Comparison of ENCODE assay signal across 1 cellular context in the genomic region with DNA sequence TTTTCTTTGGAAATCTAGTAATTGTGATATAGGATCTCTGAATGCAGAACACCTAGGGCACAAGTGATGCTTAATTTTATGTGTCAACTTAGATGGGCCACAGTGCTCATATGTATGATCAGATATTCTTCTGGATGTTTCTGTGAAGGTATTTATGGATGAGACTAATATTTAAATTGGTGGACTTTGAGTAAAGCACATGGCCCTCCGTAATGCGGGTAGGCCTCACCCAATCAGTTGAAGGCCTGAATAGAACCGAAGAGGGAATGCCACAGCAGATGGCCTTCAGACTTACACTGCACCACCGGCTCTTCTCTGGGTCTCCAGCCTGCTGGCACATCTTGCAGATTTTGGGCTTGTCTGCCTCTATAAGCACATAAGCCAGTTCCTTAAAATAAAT.
TF ChIP-seq lines count a peak whose summit lies in the region.

No MANE protein-coding gene starts in this region.

TF ChIP-seq in WTC11, 78 proteins besides CTCF, POLR2A, EP300 and RAD21 (continued from another document):
- no peak for TF ChIP-seq ZNF396 (CRISPR knock-in tag; IDR thresholded peaks at IDR 0.05; ENCODE audit: borderline replicate concordance)
- no peak for TF ChIP-seq GTF2I (CRISPR knock-in tag; conservative IDR thresholded peaks at IDR 0.05)
- TF ChIP-seq, protein P1, sequence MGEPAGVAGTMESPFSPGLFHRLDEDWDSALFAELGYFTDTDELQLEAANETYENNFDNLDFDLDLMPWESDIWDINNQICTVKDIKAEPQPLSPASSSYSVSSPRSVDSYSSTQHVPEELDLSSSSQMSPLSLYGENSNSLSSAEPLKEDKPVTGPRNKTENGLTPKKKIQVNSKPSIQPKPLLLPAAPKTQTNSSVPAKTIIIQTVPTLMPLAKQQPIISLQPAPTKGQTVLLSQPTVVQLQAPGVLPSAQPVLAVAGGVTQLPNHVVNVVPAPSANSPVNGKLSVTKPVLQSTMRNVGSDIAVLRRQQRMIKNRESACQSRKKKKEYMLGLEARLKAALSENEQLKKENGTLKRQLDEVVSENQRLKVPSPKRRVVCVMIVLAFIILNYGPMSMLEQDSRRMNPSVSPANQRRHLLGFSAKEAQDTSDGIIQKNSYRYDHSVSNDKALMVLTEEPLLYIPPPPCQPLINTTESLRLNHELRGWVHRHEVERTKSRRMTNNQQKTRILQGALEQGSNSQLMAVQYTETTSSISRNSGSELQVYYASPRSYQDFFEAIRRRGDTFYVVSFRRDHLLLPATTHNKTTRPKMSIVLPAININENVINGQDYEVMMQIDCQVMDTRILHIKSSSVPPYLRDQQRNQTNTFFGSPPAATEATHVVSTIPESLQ (CRISPR knock-in tag; IDR thresholded peaks at IDR 0.05) = no peak
- no peak for TF ChIP-seq FOXK1 (CRISPR knock-in tag; IDR thresholded peaks at IDR 0.05)
- TF ChIP-seq, protein P2, sequence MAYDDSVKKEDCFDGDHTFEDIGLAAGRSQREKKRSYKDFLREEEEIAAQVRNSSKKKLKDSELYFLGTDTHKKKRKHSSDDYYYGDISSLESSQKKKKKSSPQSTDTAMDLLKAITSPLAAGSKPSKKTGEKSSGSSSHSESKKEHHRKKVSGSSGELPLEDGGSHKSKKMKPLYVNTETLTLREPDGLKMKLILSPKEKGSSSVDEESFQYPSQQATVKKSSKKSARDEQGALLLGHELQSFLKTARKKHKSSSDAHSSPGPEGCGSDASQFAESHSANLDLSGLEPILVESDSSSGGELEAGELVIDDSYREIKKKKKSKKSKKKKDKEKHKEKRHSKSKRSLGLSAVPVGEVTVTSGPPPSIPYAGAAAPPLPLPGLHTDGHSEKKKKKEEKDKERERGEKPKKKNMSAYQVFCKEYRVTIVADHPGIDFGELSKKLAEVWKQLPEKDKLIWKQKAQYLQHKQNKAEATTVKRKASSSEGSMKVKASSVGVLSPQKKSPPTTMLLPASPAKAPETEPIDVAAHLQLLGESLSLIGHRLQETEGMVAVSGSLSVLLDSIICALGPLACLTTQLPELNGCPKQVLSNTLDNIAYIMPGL (CRISPR knock-in tag; IDR thresholded peaks at IDR 0.05) = no peak
- no peak for TF ChIP-seq ESRRA (CRISPR knock-in tag; IDR thresholded peaks at IDR 0.05; ENCODE audit: borderline replicate concordance)
- TF ChIP-seq CREM (CRISPR knock-in tag; IDR thresholded peaks at IDR 0.05) = no peak
- TF ChIP-seq GRHL2 (CRISPR knock-in tag; IDR thresholded peaks at IDR 0.05; ENCODE audit: insufficient replicate concordance, severe bottlenecking) = no peak
- TF ChIP-seq ZNF138 (CRISPR knock-in tag; conservative IDR thresholded peaks at IDR 0.05) = no peak
- TF ChIP-seq TEAD1 (CRISPR knock-in tag; IDR thresholded peaks at IDR 0.05) = no peak
- no peak for TF ChIP-seq RORB (CRISPR knock-in tag; IDR thresholded peaks at IDR 0.05)
- no peak for TF ChIP-seq FOXP1 (CRISPR knock-in tag; IDR thresholded peaks at IDR 0.05; ENCODE audit: borderline replicate concordance)
